ENCODE assay signal across 13 cellular contexts in the genomic region with DNA sequence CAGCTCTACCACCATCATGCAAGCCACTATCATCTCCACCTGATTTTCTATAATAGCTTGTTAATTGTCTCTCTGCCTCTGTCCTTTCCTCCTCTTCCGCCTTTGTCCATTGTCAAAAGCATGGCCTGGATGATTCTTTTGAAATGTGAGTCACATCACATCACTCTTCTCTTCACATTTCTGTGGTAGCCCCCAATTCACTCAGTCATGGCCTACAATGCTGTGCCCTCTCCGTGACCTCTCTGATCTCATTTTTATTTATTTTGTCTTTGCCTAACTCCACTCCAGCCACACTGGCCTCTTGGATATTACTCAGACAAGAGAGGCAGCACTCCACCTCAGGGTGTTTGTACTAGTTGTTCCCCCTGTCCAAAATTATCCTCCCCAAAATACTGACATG. TPM values are rescaled to one million over a fixed set of nuclear protein-coding genes. Genes with fewer than 3 reads are reported as not detected.
"Had no signal": no experiment of that assay in that cellular context is flagged by ENCODE, and none has a peak within 500 bp of the region (broad histone marks: within the 10 kb centered on the region; RNA-seq: fewer than 3 reads in every experiment).

No MANE protein-coding gene starts in this region.

- H3K36me3 ChIP-seq: lower lobe of right lung, tibial artery, vagina had no signal

- H3K4me3 ChIP-seq: lower lobe of right lung, tibial artery, vagina had no signal

- DNase-seq: activated CD4-positive, alpha-beta T cell treated with anti-CD3 and anti-CD28 coated beads, Interleukin-2, amount 10 ng/mL, durations not matched to agents 7 days and 5 days; activated CD4-positive, CD25-positive, alpha-beta regulatory T cell; activated CD8-positive, alpha-beta memory T cell treated with anti-CD3 and anti-CD28 coated beads for 24 hours; activated naive CD4-positive, alpha-beta T cell treated with anti-CD3 and anti-CD28 coated beads, Interleukin-2, amount 10 ng/mL, durations not matched to agents 7 days and 5 days; dermis blood vessel endothelial cell; islet precursor cell; lower lobe of right lung; naive thymus-derived CD4-positive, alpha-beta T cell; small intestine; tibial artery had no signal

- H3K27me3 ChIP-seq: vagina had no signal

- FAIRE-seq: small intestine, TTC549 had no signal

RNA-seq across cellular contexts. Expression of gene ABCB4, which starts 4.9 kb away (rescaled TPM):
- total RNA-seq: activated CD4-positive, alpha-beta T cell treated with anti-CD3 and anti-CD28 coated beads, Interleukin-2, amount 10 ng/mL, durations not matched to agents 7 days and 5 days; activated T-helper 2 cell treated with anti-CD3 and anti-CD28 coated beads, Interferon-gamma antibody, Interleukin-2, Interleukin-4, amounts not matched to agents 10 μg/mL and 5 μg/mL and 100 μg/mL, durations not matched to agents 14 hours and 24 hours and 36 hours; lower lobe of right lung had no signal
